In genomic region chr14:21383848-21384493, GRCh38 we compare ENCODE assay signal across 8 cellular contexts. TPM values are rescaled to one million over a fixed set of nuclear protein-coding genes. Genes with fewer than 3 reads are reported as not detected.
DNase-seq lines count a peak whose midpoint lies in the region; ATAC-seq and TF ChIP-seq lines count a peak whose summit lies in the region.

Gene SUPT16H (minus strand): TSS chr14:21384019. CDS start chr14:21383927, 92 bp downstream.

- CTCF ChIA-PET in CD8-positive, alpha-beta T cell (lab: Charles Lee): interaction anchor here (1.0 kb wide), 1 partner anchor 152 kb away, joined by 3 read pairs; no protein-coding TSS in a partner anchor

- H3K9me3 ChIP-seq in CD8-positive, alpha-beta T cell (ENCODE audit: low read length): no peaks in the 10 kb centered on the region
- no peaks in the 10 kb centered on the region for H3K9me3 ChIP-seq in lung (ENCODE audit: control insufficient read depth in 2 of 2, insufficient read depth in 1 of 2, low read length in 1 of 2)

- H3K27ac ChIP-seq in CD8-positive, alpha-beta T cell (ENCODE audit: low read depth, low read length): peak within 1 kb of the TSS; percentile 89
- peak within 1 kb of the TSS; percentile 88 to 94 for H3K27ac ChIP-seq in lung (ENCODE audit: low read depth in 1 of 2, low read length in 1 of 2)

- no peaks in the 10 kb centered on the region for H3K27me3 Mint-ChIP-seq in CD8-positive, alpha-beta T cell (ENCODE audit: low read depth)

- H3K36me3 ChIP-seq in CD8-positive, alpha-beta T cell (ENCODE audit: insufficient read depth, low read length): no peaks in the 10 kb centered on the region
- H3K36me3 ChIP-seq in lung (ENCODE audit: control insufficient read depth in 2 of 2, insufficient read depth in 2 of 2, low read length in 2 of 2): peaks cover 10 to 19% of the 10 kb centered on the region in 2 donors

- peaks cover 34% of the 10 kb centered on the region for H3K36me3 Mint-ChIP-seq in CD8-positive, alpha-beta T cell

- peak within 1 kb of the TSS; percentile 98 for H3K4me3 Mint-ChIP-seq in CD8-positive, alpha-beta T cell

- DNase-seq in CD8-positive, alpha-beta T cell: peak; percentile 83 to 95 (median 92)
- DNase-seq in HS-27A (ENCODE audit: low read depth) (peak; percentile 91), NK-92 (lab: John Stamatoyannopoulos, UW; ENCODE audit: unreplicated experiment) (peak; percentile 60), lung (ENCODE audit: low spot score) (peak; percentile 97)
- DNase-seq in activated CD8-positive, alpha-beta memory T cell treated with anti-CD3 and anti-CD28 coated beads for 1 hour (ENCODE audit: extremely low read depth in 1 of 2, low read depth in 1 of 2): peak; percentile 82 to 87
- DNase-seq in effector CD4-positive, alpha-beta T cell: peak; percentile 93
- DNase-seq in stimulated activated CD4-positive, alpha-beta T cell treated with anti-CD3 and anti-CD28 coated beads, TNF-alpha, amount 100 ng/mL, for 4 hours (ENCODE audit: low read depth in 3 of 3): peak; percentile 81 to 91 (median 91)

- H3K27me3 ChIP-seq in CD8-positive, alpha-beta T cell (ENCODE audit: insufficient read depth, low read length): no peaks in the 10 kb centered on the region
- no peaks in the 10 kb centered on the region for H3K27me3 ChIP-seq in lung (ENCODE audit: control insufficient read depth, insufficient read depth)

- 0% methylated on average over 54 of the region's 54 CpGs for WGBS in lung, 2 donors

- H3K9me3 Mint-ChIP-seq in CD8-positive, alpha-beta T cell: no peaks in the 10 kb centered on the region

- POLR2A ChIA-PET in CD8-positive, alpha-beta T cell (lab: Charles Lee): interaction anchor here (0.6 to 1.4 kb wide), 7 partner anchors 8 to 153 kb away, joined by 3 to 9 read pairs (median 4); partner anchors contain the start of genes CHD8, RAB2B and TOX4

- peak within 1 kb of the TSS; percentile 91 for H3K4me3 ChIP-seq in CD8-positive, alpha-beta T cell (ENCODE audit: low read depth, low read length)
- H3K4me3 ChIP-seq in lung: peak within 1 kb of the TSS; percentile 87

- H3K27ac Mint-ChIP-seq in CD8-positive, alpha-beta T cell: peak within 1 kb of the TSS; percentile 99

- peaks cover 43% of the 10 kb centered on the region for H3K4me1 Mint-ChIP-seq in CD8-positive, alpha-beta T cell (ENCODE audit: low read depth)

- ATAC-seq in CD8-positive, alpha-beta T cell: peak; percentile 88
- ATAC-seq in GM19467 (IDR thresholded peaks at IDR 0.05; ENCODE audit: unreplicated experiment): peak; percentile 84
- ATAC-seq in lung (ENCODE audit: insufficient read depth, low FRiP score): peak; percentile 98

- intact Hi-C loops in CD8-positive, alpha-beta T cell (cut with DNase I, micrococcal nuclease): loop anchor here (1.0 to 5.0 kb wide), 9 partner anchors 53 to 143 kb away; partner anchors contain the start of genes CHD8 (in 2 of the 2), HNRNPC (in 2 of the 2), METTL3 (in 2 of the 2) and TOX4 (in 2 of the 2)

- H3K4me1 ChIP-seq in CD8-positive, alpha-beta T cell (ENCODE audit: insufficient read depth, low read length): peaks cover 17% of the 10 kb centered on the region
- H3K4me1 ChIP-seq in lung (ENCODE audit: control insufficient read depth in 2 of 2, insufficient read depth in 2 of 2, low read length in 2 of 2): no peaks in the 10 kb centered on the region

- no peak for TF ChIP-seq CTCF in CD8-positive, alpha-beta T cell (IDR thresholded peaks at IDR 0.05)
- no peak for TF ChIP-seq CTCF in lung (IDR thresholded peaks at IDR 0.05; ENCODE audit: control extremely low read depth, extremely low read depth)

RNA-seq across cellular contexts. Expression of gene SUPT16H, which starts in this region (rescaled TPM):
- total RNA-seq in CD8-positive, alpha-beta T cell: 10 to 100 TPM; 53.5 to 54.9 TPM
- total RNA-seq in lung: 10 to 100 TPM; 49.0 to 63.7 TPM
- polyA plus RNA-seq in lung: 10 to 100 TPM; 45.3 to 45.4 TPM

Comparison
In these comparisons a context has a peak if more than half of its experiments do, and no peak if none do; other contexts are left out.
1. Peak in every context shown above with its lines: DNase-seq, ATAC-seq, H3K4me3 ChIP-seq and H3K27ac ChIP-seq.